Comparison of ENCODE assay signal across 15 cellular contexts in genomic region chr11:8084352-8084751, GRCh38. TPM values are rescaled to one million over a fixed set of nuclear protein-coding genes. Genes with fewer than 3 reads are reported as not detected.
"Had no signal": no experiment of that assay in that cellular context is flagged by ENCODE, and none has a peak within 500 bp of the region (broad histone marks: within the 10 kb centered on the region; RNA-seq: fewer than 3 reads in every experiment).

No MANE protein-coding gene starts in this region.

- H3K27ac ChIP-seq: foreskin keratinocyte, neutrophil, tibial artery had no signal

- H3K9me3 Mint-ChIP-seq: central memory CD8-positive, alpha-beta T cell; dendritic cell treated with granulocyte-macrophage colony-stimulating factor and Interleukin-4, amounts not matched to agents 40 ng/mL and 50 ng/mL, for 4 days; immature natural killer cell; natural killer cell; stimulated activated memory B cell treated with anti-CD40 and anti-IgM and Interleukin-4, amounts not matched to agents 10 μg/mL and 1 μg/mL and 100 μg/mL, for 72 hours; stimulated activated naive CD8-positive, alpha-beta T cell treated with anti-CD3 and anti-CD28 coated beads, Interleukin-15, Interleukin-2, amounts not matched to agents 100 ng/mL and 50 ng/mL, for 24 hours had no signal

- H3K4me1 Mint-ChIP-seq: natural killer cell; stimulated activated memory B cell treated with anti-CD40 and anti-IgM and Interleukin-4, amounts not matched to agents 10 μg/mL and 1 μg/mL and 100 μg/mL, for 72 hours had no signal

- H3K4me3 ChIP-seq: mucosa of descending colon, tibial artery had no signal

- H3K4me3 Mint-ChIP-seq: central memory CD8-positive, alpha-beta T cell; dendritic cell treated with granulocyte-macrophage colony-stimulating factor and Interleukin-4, amounts not matched to agents 40 ng/mL and 50 ng/mL, for 4 days; immature natural killer cell; natural killer cell; stimulated activated memory B cell treated with anti-CD40 and anti-IgM and Interleukin-4, amounts not matched to agents 10 μg/mL and 1 μg/mL and 100 μg/mL, for 72 hours; stimulated activated naive CD8-positive, alpha-beta T cell treated with anti-CD3 and anti-CD28 coated beads, Interleukin-15, Interleukin-2, amounts not matched to agents 100 ng/mL and 50 ng/mL, for 24 hours had no signal

- H3K36me3 ChIP-seq: neutrophil, tibial artery had no signal

- H3K27ac Mint-ChIP-seq: dendritic cell treated with granulocyte-macrophage colony-stimulating factor and Interleukin-4, amounts not matched to agents 40 ng/mL and 50 ng/mL, for 4 days; immature natural killer cell; natural killer cell; stimulated activated memory B cell treated with anti-CD40 and anti-IgM and Interleukin-4, amounts not matched to agents 10 μg/mL and 1 μg/mL and 100 μg/mL, for 72 hours; stimulated activated naive CD8-positive, alpha-beta T cell treated with anti-CD3 and anti-CD28 coated beads, Interleukin-15, Interleukin-2, amounts not matched to agents 100 ng/mL and 50 ng/mL, for 24 hours had no signal

- DNase-seq: erythroblast; foreskin keratinocyte; immature natural killer cell; left ventricle myocardium superior; mucosa of descending colon; natural killer cell; right cardiac atrium; small intestine; stimulated activated CD4-positive, alpha-beta T cell treated with anti-CD3 and anti-CD28 coated beads, Interleukin-2, amount 100 ng/mL, for 48 hours; tibial artery had no signal

- H3K9me3 ChIP-seq: mucosa of descending colon, neutrophil, tibial artery had no signal

- H3K36me3 Mint-ChIP-seq: natural killer cell; stimulated activated memory B cell treated with anti-CD40 and anti-IgM and Interleukin-4, amounts not matched to agents 10 μg/mL and 1 μg/mL and 100 μg/mL, for 72 hours had no signal

- H3K27me3 ChIP-seq: tibial artery had no signal

- H3K4me1 ChIP-seq: foreskin keratinocyte had no signal

RNA-seq across cellular contexts. Expression of gene TUB, which starts 3.3 kb away (rescaled TPM):
- total RNA-seq: natural killer cell had no signal
- polyA plus RNA-seq: immature natural killer cell had no signal
